In genomic region chr10:34967411-34967880, GRCh38 we compare ENCODE assay signal across 14 cellular contexts.
DNase-seq lines count a peak whose midpoint lies in the region; ATAC-seq, FAIRE-seq and TF ChIP-seq lines count a peak whose summit lies in the region.
"Had no signal": no experiment of that assay in that cellular context is flagged by ENCODE, and none has a peak within 500 bp of the region (broad histone marks: within the 10 kb centered on the region; RNA-seq: fewer than 3 reads in every experiment).

No MANE protein-coding gene starts in this region.

- H3K27me3 ChIP-seq in heart right ventricle (no peaks in the 10 kb centered on the region), gastrocnemius medialis (no peaks in the 10 kb centered on the region)

- H3K4me3 ChIP-seq in heart right ventricle (no peak overlapping the region), gastrocnemius medialis (no peak overlapping the region)

- ATAC-seq in heart right ventricle (peak; percentile 12 to 74 (median 50)), gastrocnemius medialis (no peak), omental fat pad (ENCODE audit: low FRiP score) (no peak), HG02623 (IDR thresholded peaks at IDR 0.05; ENCODE audit: unreplicated experiment) (no peak)

- intact Hi-C loops in heart right ventricle (cut with DNase I) (loop anchor here in 4 of 10 donors (5.0 to 10.0 kb wide), 5 partner anchors 153 to 313 kb away; partner anchors contain the start of gene PARD3 (in 1 of the 4)), posterior vena cava (cut with DNase I) (no loop called here), gastrocnemius medialis (cut with DNase I; ENCODE audit: low total_unique reads) (no loop called here)

- H3K9me3 ChIP-seq in heart right ventricle (no peaks in the 10 kb centered on the region), gastrocnemius medialis (no peaks in the 10 kb centered on the region)

- H3K27ac ChIP-seq in heart right ventricle, result peak overlapping the region in 3 of 10 donors; percentile 14 to 30 (median 19)
- H3K27ac ChIP-seq in gastrocnemius medialis, result no peak overlapping the region

- H3K36me3 ChIP-seq in heart right ventricle, result no peaks in the 10 kb centered on the region
- no peaks in the 10 kb centered on the region for H3K36me3 ChIP-seq in gastrocnemius medialis

- FAIRE-seq in GM19239 (lab: Jason Lieb, UNC), result no peak
- FAIRE-seq: GM12891, keratinocyte had no signal

- TF ChIP-seq CTCF in heart right ventricle (IDR thresholded peaks at IDR 0.05) (no peak), gastrocnemius medialis (IDR thresholded peaks at IDR 0.05 in 4 of 5, conservative IDR thresholded peaks at IDR 0.05 in 1 of 5) (no peak), omental fat pad (IDR thresholded peaks at IDR 0.05) (no peak)

- in situ Hi-C loops in gastrocnemius medialis (cut with MboI; ENCODE audit: low sequenced_read_pairs in 4 of 4), result loop anchor here in 2 of 4 donors (10.0 to 25.0 kb wide), 2 partner anchors 243 to 305 kb away; no protein-coding TSS in a partner anchor

- DNase-seq in Ammon's horn (ENCODE audit: low spot score), result peak; percentile 40
- peak; percentile 98 for DNase-seq in astrocyte of the hippocampus (ENCODE audit: low read depth, low spot score)
- DNase-seq in heart right ventricle, result peak; percentile 33 to 70
- peak; percentile 86 for DNase-seq in posterior vena cava (ENCODE audit: low spot score)
- DNase-seq in gastrocnemius medialis, result no peak
- DNase-seq in GM19239 (ENCODE audit: insufficient read length, low spot score), result no peak
- DNase-seq in omental fat pad (ENCODE audit: low spot score), result no peak
- DNase-seq: activated CD8-positive, alpha-beta memory T cell treated with anti-CD3 and anti-CD28 coated beads for 24 hours; CD4-positive, alpha-beta memory T cell; Kasumi-1; NCI-H524 treated with DMSO at 0.1 percent for 48 hours had no signal

- H3K4me1 ChIP-seq in heart right ventricle (peaks cover 0 to 24% (median 7%) of the 10 kb centered on the region in 9 donors), gastrocnemius medialis (peaks cover 0 to 7% of the 10 kb centered on the region in 2 donors)

- TF ChIP-seq POLR2A in gastrocnemius medialis (IDR thresholded peaks at IDR 0.05), result no peak

- 29 to 31% methylated on average over 10 of the region's 10 CpGs for WGBS in heart right ventricle, 2 donors

Comparison
In these comparisons a context has a peak if more than half of its experiments do, and no peak if none do; other contexts are left out.
1. DNase-seq: peak in Ammon's horn (single experiment), astrocyte of the hippocampus (single experiment), heart right ventricle (2 of 2) and posterior vena cava (single experiment); none in gastrocnemius medialis (0 of 2), GM19239 (single experiment) and omental fat pad (single experiment).
2. ATAC-seq: peak in heart right ventricle (8 of 8); none in gastrocnemius medialis (0 of 2), omental fat pad (single experiment) and HG02623 (single experiment).